Comparison of ENCODE assay signal across 1 cellular context in the genomic region with DNA sequence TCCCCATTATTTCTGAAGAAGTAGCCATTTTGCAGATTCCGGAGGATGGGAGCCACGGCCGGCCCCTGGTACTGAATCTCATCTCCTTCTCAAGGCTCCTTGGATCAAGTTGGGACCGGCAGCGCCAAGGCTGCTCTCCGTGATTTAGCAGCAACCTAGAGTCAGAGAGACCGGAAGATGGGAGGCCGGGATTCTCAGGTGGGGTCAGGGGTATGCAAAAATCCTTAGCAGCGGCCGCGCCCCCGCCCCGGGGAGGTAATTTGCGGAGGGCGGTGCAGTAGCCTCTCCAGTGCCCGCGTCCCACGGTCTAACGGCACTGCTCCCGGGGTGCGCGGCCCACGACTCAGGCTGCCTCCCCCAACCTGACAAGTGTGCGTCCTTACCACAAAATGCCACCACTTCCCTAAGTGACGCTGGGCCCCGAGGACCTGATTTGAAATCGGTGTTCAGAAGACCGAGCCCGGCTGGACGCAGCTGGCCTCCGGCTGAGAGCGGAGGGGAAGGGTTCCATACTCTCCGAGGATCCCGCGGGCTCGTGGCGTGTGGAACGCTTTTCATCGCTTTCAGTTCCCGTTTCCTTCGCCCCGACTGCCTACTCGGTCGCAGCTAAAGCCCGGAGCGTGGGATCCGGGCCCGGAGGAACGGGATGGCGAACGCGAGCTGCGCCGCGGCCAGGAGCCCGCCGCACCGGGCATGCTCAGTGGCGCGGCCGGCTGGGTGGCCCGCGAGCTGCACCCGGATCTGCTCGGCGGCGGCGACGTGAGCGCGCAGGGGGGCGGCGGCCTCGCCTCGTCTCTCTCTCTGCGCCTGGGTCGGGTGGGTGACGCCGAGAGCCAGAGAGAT.
TF ChIP-seq lines count a peak whose summit lies in the region.

A gene with protein sequence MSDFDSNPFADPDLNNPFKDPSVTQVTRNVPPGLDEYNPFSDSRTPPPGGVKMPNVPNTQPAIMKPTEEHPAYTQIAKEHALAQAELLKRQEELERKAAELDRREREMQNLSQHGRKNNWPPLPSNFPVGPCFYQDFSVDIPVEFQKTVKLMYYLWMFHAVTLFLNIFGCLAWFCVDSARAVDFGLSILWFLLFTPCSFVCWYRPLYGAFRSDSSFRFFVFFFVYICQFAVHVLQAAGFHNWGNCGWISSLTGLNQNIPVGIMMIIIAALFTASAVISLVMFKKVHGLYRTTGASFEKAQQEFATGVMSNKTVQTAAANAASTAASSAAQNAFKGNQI (plus strand): TSS at position 787 of the 843 bp plus-strand sequence. CDS start 55 bp downstream, at position 842.

TF ChIP-seq in GM12878, 131 proteins besides CTCF, POLR2A, EP300 and RAD21 (continued from another document and continues in another):
- TF ChIP-seq, protein P1, sequence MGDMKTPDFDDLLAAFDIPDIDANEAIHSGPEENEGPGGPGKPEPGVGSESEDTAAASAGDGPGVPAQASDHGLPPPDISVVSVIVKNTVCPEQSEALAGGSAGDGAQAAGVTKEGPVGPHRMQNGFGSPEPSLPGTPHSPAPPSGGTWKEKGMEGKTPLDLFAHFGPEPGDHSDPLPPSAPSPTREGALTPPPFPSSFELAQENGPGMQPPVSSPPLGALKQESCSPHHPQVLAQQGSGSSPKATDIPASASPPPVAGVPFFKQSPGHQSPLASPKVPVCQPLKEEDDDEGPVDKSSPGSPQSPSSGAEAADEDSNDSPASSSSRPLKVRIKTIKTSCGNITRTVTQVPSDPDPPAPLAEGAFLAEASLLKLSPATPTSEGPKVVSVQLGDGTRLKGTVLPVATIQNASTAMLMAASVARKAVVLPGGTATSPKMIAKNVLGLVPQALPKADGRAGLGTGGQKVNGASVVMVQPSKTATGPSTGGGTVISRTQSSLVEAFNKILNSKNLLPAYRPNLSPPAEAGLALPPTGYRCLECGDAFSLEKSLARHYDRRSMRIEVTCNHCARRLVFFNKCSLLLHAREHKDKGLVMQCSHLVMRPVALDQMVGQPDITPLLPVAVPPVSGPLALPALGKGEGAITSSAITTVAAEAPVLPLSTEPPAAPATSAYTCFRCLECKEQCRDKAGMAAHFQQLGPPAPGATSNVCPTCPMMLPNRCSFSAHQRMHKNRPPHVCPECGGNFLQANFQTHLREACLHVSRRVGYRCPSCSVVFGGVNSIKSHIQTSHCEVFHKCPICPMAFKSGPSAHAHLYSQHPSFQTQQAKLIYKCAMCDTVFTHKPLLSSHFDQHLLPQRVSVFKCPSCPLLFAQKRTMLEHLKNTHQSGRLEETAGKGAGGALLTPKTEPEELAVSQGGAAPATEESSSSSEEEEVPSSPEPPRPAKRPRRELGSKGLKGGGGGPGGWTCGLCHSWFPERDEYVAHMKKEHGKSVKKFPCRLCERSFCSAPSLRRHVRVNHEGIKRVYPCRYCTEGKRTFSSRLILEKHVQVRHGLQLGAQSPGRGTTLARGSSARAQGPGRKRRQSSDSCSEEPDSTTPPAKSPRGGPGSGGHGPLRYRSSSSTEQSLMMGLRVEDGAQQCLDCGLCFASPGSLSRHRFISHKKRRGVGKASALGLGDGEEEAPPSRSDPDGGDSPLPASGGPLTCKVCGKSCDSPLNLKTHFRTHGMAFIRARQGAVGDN (IDR thresholded peaks at IDR 0.05) = peak; percentile 71; the same call in 1 of the 2 replicates
- TF ChIP-seq SIN3A (IDR thresholded peaks at IDR 0.05; ENCODE audit: low read depth, low read length) (no peak), STAT1 (conservative IDR thresholded peaks at IDR 0.05) (peak; percentile 63; the same call in 1 of the 2 replicates), ZNF24 (IDR thresholded peaks at IDR 0.05) (peak; percentile 78; the same call in 1 of the 2 replicates), YBX1 (IDR thresholded peaks at IDR 0.05) (no peak), ZNF217 (IDR thresholded peaks at IDR 0.05) (peak; percentile 70; the same call in 1 of the 2 replicates), POU2F2 (IDR thresholded peaks at IDR 0.05; ENCODE audit: borderline replicate concordance, low read depth, low read length) (peak; percentile 85), RBBP5 (conservative IDR thresholded peaks at IDR 0.05) (0 out of 2 replicates have a peak, but pooled peaks have one; percentile 29), TCF3 (IDR thresholded peaks at IDR 0.05; ENCODE audit: borderline replicate concordance, insufficient read depth, low read depth, low read length) (peak; percentile 94), FOS (IDR thresholded peaks at IDR 0.05; ENCODE audit: borderline replicate concordance, extremely low read depth, insufficient read length) (no peak), RCOR1 (conservative IDR thresholded peaks at IDR 0.05; ENCODE audit: low read depth, low read length) (no peak; the same call in 1 of the 2 replicates), YY1 (IDR thresholded peaks at IDR 0.05; ENCODE audit: low read depth, low read length) (peak; percentile 88), ZNF207 (IDR thresholded peaks at IDR 0.05; ENCODE audit: borderline replicate concordance) (peak; percentile 70; the same call in 1 of the 2 replicates), CBFB (IDR thresholded peaks at IDR 0.05; ENCODE audit: low read depth) (peak; percentile 77), POLR2AphosphoS5 (IDR thresholded peaks at IDR 0.05; ENCODE audit: low read length) (peak; percentile 94), CREB1 (IDR thresholded peaks at IDR 0.05; ENCODE audit: low read depth) (peak; percentile 54; the same call in 1 of the 2 replicates), WRNIP1 (IDR thresholded peaks at IDR 0.05; ENCODE audit: borderline replicate concordance, low read depth, low read length) (no peak), SMC3 (IDR thresholded peaks at IDR 0.05; ENCODE audit: borderline replicate concordance, low read length) (peak; percentile 2; the same call in 1 of the 2 replicates), FOXM1 (IDR thresholded peaks at IDR 0.05; ENCODE audit: low read depth, low read length) (peak; percentile 73), NKRF (conservative IDR thresholded peaks at IDR 0.05) (no peak; the same call in none of the 2 replicates), CBX3 (IDR thresholded peaks at IDR 0.05; ENCODE audit: borderline replicate concordance, low read depth) (no peak), RUNX3 (IDR thresholded peaks at IDR 0.05; ENCODE audit: low read length) (peak; percentile 79), MTA2 (IDR thresholded peaks at IDR 0.05; ENCODE audit: low read depth) (peak; percentile 80), EED (IDR thresholded peaks at IDR 0.05; ENCODE audit: low read depth) (peak; percentile 94), HDGF (IDR thresholded peaks at IDR 0.05) (no peak), EZH2 (IDR thresholded peaks at IDR 0.05; ENCODE audit: borderline replicate concordance, control insufficient read depth, low read depth, low read length) (no peak), RELA (IDR thresholded peaks at IDR 0.05; ENCODE audit: borderline replicate concordance, partially characterized antibody) (peak; percentile 46), HCFC1 (IDR thresholded peaks at IDR 0.05; ENCODE audit: low read length) (peak; percentile 54), EGR1 (IDR thresholded peaks at IDR 0.05; ENCODE audit: borderline replicate concordance in 1 of 2, low read depth in 2 of 2, low read length in 2 of 2) (peak in 1 of 2 experiments; percentile 72; a peak in 2 of 3 replicates), SMAD5 (IDR thresholded peaks at IDR 0.05; ENCODE audit: low read depth) (peak; percentile 85; the same call in 1 of the 2 replicates), TCF12 (IDR thresholded peaks at IDR 0.05; ENCODE audit: low read depth, low read length) (peak; percentile 65), CREM (IDR thresholded peaks at IDR 0.05; ENCODE audit: low read depth) (peak; percentile 70; the same call in 1 of the 2 replicates), BACH1 (IDR thresholded peaks at IDR 0.05; ENCODE audit: borderline replicate concordance) (peak; percentile 91), PAX5 (IDR thresholded peaks at IDR 0.05; ENCODE audit: borderline replicate concordance, low read depth, low read length) (peak; percentile 45; the same call in 1 of the 2 replicates)
- TF ChIP-seq, protein P2, sequence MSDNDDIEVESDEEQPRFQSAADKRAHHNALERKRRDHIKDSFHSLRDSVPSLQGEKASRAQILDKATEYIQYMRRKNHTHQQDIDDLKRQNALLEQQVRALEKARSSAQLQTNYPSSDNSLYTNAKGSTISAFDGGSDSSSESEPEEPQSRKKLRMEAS (IDR thresholded peaks at IDR 0.05; ENCODE audit: low read depth, low read length) = peak; percentile 68
- TF ChIP-seq, protein P3, sequence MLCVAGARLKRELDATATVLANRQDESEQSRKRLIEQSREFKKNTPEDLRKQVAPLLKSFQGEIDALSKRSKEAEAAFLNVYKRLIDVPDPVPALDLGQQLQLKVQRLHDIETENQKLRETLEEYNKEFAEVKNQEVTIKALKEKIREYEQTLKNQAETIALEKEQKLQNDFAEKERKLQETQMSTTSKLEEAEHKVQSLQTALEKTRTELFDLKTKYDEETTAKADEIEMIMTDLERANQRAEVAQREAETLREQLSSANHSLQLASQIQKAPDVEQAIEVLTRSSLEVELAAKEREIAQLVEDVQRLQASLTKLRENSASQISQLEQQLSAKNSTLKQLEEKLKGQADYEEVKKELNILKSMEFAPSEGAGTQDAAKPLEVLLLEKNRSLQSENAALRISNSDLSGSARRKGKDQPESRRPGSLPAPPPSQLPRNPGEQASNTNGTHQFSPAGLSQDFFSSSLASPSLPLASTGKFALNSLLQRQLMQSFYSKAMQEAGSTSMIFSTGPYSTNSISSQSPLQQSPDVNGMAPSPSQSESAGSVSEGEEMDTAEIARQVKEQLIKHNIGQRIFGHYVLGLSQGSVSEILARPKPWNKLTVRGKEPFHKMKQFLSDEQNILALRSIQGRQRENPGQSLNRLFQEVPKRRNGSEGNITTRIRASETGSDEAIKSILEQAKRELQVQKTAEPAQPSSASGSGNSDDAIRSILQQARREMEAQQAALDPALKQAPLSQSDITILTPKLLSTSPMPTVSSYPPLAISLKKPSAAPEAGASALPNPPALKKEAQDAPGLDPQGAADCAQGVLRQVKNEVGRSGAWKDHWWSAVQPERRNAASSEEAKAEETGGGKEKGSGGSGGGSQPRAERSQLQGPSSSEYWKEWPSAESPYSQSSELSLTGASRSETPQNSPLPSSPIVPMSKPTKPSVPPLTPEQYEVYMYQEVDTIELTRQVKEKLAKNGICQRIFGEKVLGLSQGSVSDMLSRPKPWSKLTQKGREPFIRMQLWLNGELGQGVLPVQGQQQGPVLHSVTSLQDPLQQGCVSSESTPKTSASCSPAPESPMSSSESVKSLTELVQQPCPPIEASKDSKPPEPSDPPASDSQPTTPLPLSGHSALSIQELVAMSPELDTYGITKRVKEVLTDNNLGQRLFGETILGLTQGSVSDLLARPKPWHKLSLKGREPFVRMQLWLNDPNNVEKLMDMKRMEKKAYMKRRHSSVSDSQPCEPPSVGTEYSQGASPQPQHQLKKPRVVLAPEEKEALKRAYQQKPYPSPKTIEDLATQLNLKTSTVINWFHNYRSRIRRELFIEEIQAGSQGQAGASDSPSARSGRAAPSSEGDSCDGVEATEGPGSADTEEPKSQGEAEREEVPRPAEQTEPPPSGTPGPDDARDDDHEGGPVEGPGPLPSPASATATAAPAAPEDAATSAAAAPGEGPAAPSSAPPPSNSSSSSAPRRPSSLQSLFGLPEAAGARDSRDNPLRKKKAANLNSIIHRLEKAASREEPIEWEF (IDR thresholded peaks at IDR 0.05; ENCODE audit: insufficient replicate concordance, low read depth, low read length) = no peak
- TF ChIP-seq, protein P4, sequence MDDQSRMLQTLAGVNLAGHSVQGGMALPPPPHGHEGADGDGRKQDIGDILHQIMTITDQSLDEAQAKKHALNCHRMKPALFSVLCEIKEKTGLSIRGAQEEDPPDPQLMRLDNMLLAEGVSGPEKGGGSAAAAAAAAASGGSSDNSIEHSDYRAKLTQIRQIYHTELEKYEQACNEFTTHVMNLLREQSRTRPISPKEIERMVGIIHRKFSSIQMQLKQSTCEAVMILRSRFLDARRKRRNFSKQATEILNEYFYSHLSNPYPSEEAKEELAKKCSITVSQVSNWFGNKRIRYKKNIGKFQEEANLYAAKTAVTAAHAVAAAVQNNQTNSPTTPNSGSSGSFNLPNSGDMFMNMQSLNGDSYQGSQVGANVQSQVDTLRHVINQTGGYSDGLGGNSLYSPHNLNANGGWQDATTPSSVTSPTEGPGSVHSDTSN (IDR thresholded peaks at IDR 0.05; ENCODE audit: insufficient replicate concordance, low read depth, low read length) = peak; percentile 4
- TF ChIP-seq, protein P5, sequence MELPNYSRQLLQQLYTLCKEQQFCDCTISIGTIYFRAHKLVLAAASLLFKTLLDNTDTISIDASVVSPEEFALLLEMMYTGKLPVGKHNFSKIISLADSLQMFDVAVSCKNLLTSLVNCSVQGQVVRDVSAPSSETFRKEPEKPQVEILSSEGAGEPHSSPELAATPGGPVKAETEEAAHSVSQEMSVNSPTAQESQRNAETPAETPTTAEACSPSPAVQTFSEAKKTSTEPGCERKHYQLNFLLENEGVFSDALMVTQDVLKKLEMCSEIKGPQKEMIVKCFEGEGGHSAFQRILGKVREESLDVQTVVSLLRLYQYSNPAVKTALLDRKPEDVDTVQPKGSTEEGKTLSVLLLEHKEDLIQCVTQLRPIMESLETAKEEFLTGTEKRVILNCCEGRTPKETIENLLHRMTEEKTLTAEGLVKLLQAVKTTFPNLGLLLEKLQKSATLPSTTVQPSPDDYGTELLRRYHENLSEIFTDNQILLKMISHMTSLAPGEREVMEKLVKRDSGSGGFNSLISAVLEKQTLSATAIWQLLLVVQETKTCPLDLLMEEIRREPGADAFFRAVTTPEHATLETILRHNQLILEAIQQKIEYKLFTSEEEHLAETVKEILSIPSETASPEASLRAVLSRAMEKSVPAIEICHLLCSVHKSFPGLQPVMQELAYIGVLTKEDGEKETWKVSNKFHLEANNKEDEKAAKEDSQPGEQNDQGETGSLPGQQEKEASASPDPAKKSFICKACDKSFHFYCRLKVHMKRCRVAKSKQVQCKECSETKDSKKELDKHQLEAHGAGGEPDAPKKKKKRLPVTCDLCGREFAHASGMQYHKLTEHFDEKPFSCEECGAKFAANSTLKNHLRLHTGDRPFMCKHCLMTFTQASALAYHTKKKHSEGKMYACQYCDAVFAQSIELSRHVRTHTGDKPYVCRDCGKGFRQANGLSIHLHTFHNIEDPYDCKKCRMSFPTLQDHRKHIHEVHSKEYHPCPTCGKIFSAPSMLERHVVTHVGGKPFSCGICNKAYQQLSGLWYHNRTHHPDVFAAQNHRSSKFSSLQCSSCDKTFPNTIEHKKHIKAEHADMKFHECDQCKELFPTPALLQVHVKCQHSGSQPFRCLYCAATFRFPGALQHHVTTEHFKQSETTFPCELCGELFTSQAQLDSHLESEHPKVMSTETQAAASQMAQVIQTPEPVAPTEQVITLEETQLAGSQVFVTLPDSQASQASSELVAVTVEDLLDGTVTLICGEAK (IDR thresholded peaks at IDR 0.05; ENCODE audit: borderline replicate concordance) = peak; percentile 62; the same call in 1 of the 2 replicates
